In genomic region chr2:168140892-168141291, GRCh38 we compare ENCODE assay signal across 25 cellular contexts.
DNase-seq lines count a peak whose midpoint lies in the region; ATAC-seq, FAIRE-seq and TF ChIP-seq lines count a peak whose summit lies in the region.
"Had no signal": no experiment of that assay in that cellular context is flagged by ENCODE, and none has a peak within 500 bp of the region (broad histone marks: within the 10 kb centered on the region; RNA-seq: fewer than 3 reads in every experiment).

No MANE protein-coding gene starts in this region.

- DNase-seq in left ventricle myocardium inferior (no peak), heart left ventricle (no peak), A549 (ENCODE audit: low read depth in 1 of 2, low spot score in 1 of 2) (no peak), K562 (ENCODE audit: extremely low read depth in 1 of 4, low spot score in 3 of 4) (no peak), posterior vena cava (ENCODE audit: low spot score) (no peak), activated gamma-delta T cell (lab: John Stamatoyannopoulos, UW) (no peak)
- DNase-seq: 8988T; AML-193; C1 segment of cervical spinal cord; CD4-positive, alpha-beta memory T cell; CD4-positive, CD25-positive, alpha-beta regulatory T cell; CD8-positive, alpha-beta memory T cell; COR-L47; DMS 273 treated with DMSO at 0.1 percent for 48 hours; DMS153; DMS53; DMS79; DND-41; EL; GDM1 had no signal

- TF ChIP-seq RAD21 in A549 (conservative IDR thresholded peaks at IDR 0.05 in 1 of 2, IDR thresholded peaks at IDR 0.05 in 1 of 2) (no peak), K562 (CRISPR knock-in tag; conservative IDR thresholded peaks at IDR 0.05 in 1 of 2, IDR thresholded peaks at IDR 0.05 in 1 of 2) (no peak)

- H2AFZ ChIP-seq in K562 (ENCODE audit: low read depth, low read length), result no peak overlapping the region

- H3K4me1 ChIP-seq in left ventricle myocardium inferior (peaks cover 59% of the 10 kb centered on the region), heart left ventricle (peaks cover 0 to 50% (median 22%) of the 10 kb centered on the region in 12 donors), A549 (no peaks in the 10 kb centered on the region; the same call in 2 of the 3 replicates), BLaER1 (peaks cover 68% of the 10 kb centered on the region), K562 (replicated peaks in 1 of 2; ENCODE audit: control insufficient read depth in 2 of 2, insufficient read depth in 2 of 2, low read length in 2 of 2) (no peaks in the 10 kb centered on the region)

- CTCF ChIA-PET in A549 (lab: Yijun Ruan, JAX) (no interaction called here), K562 (lab: Yijun Ruan, JAX; ENCODE audit: low intra/inter-chr PET ratio) (no interaction called here)

- H3K27me3 ChIP-seq in left ventricle myocardium inferior (ENCODE audit: low read depth), result no peaks in the 10 kb centered on the region
- H3K27me3 ChIP-seq in heart left ventricle, result no peaks in the 10 kb centered on the region
- no peaks in the 10 kb centered on the region for H3K27me3 ChIP-seq in BLaER1
- H3K27me3 ChIP-seq in K562 (ENCODE audit: control insufficient read depth in 2 of 2, insufficient read depth in 2 of 2, low read length in 2 of 2), result peaks cover 0 to 6% of the 10 kb centered on the region in 2 experiments; a peak in 2 of 5 replicates

- H3K9ac ChIP-seq in BLaER1 (no peak overlapping the region), K562 (ENCODE audit: insufficient read depth in 1 of 2, low read depth in 2 of 2, low read length in 2 of 2) (no peak overlapping the region)

- WGBS in heart left ventricle, 4 donors, result 94 to 98% (median 95%) methylated on average over 5 of the region's 5 CpGs
- WGBS in A549 (ENCODE audit: missing lambda C conversion rate), result 95% methylated on average over 5 of the region's 5 CpGs
- 4% methylated on average over 5 of the region's 5 CpGs for WGBS in K562 (ENCODE audit: insufficient coverage, low coverage, missing lambda C conversion rate)

- BruUV-seq in K562 (replicated peaks; lab: Mats Ljungman, UMichigan), result no TSS peak

- in situ Hi-C loops in K562 (cut with MboI), result no loop called here

- H3K36me3 ChIP-seq in left ventricle myocardium inferior (no peaks in the 10 kb centered on the region), heart left ventricle (no peaks in the 10 kb centered on the region), BLaER1 (peaks cover 69% of the 10 kb centered on the region), K562 (ENCODE audit: control insufficient read depth, insufficient read depth, low read length) (no peaks in the 10 kb centered on the region)

- no peaks in the 10 kb centered on the region for H3K9me1 ChIP-seq in K562 (ENCODE audit: control insufficient read depth, insufficient read depth, low read length)

- no peak overlapping the region for H3K4me2 ChIP-seq in A549
- H3K4me2 ChIP-seq in BLaER1, result peak overlapping the region; percentile 36; the same call in 1 of the 2 replicates
- no peak overlapping the region for H3K4me2 ChIP-seq in K562 (ENCODE audit: insufficient read depth, low read length)

- H3K27ac ChIP-seq in left ventricle myocardium inferior (replicated peaks) (peak overlapping the region; percentile 70), heart left ventricle (no peak overlapping the region), A549 (no peak overlapping the region), BLaER1 (peak overlapping the region; percentile 71; the same call in 1 of the 2 replicates), K562 (ENCODE audit: extremely low read depth, low read depth, low read length) (no peak overlapping the region)

- FAIRE-seq in A549 (lab: Jason Lieb, UNC) (no peak), K562 (lab: Jason Lieb, UNC) (no peak)
- FAIRE-seq: A204.1, GM12878, GM18507 had no signal

- ATAC-seq in heart left ventricle, result no peak
- ATAC-seq in A549, result no peak
- no peak for ATAC-seq in K562
- ATAC-seq in GM21447 (IDR thresholded peaks at IDR 0.05; ENCODE audit: unreplicated experiment), result no peak
- ATAC-seq: GM12878 had no signal

- POLR2A ChIA-PET in A549 (lab: Yijun Ruan, JAX), result no interaction called here
- POLR2A ChIA-PET in K562 (lab: Yijun Ruan, JAX), result interaction anchor here (0.9 kb wide), 1 partner anchor 13 kb away, joined by 3 read pairs; no protein-coding TSS in a partner anchor

- no peaks in the 10 kb centered on the region for H3K9me3 ChIP-seq in left ventricle myocardium inferior (replicated peaks)
- no peaks in the 10 kb centered on the region for H3K9me3 ChIP-seq in heart left ventricle
- no peaks in the 10 kb centered on the region for H3K9me3 ChIP-seq in A549
- no peaks in the 10 kb centered on the region for H3K9me3 ChIP-seq in BLaER1
- no peaks in the 10 kb centered on the region for H3K9me3 ChIP-seq in K562 (replicated peaks; ENCODE audit: control insufficient read depth, insufficient read depth, low read depth, low read length)

- intact Hi-C loops in left ventricle myocardium inferior (cut with micrococcal nuclease) (loop anchor here (10.0 kb wide), 1 partner anchor 104 kb away; the partner anchor contains the start of gene STK39), heart left ventricle (cut with DNase I) (loop anchor here in 3 of 10 donors (10.0 kb wide), 4 partner anchors 54 to 194 kb away; partner anchors contain the start of gene STK39 (in 1 of the 3)), K562 (cut with micrococcal nuclease) (loop anchor here (10.0 kb wide), 1 partner anchor 784 kb away; no protein-coding TSS in a partner anchor), posterior vena cava (cut with DNase I) (no loop called here)

- TF ChIP-seq POLR2A in heart left ventricle (IDR thresholded peaks at IDR 0.05) (no peak), A549 (IDR thresholded peaks at IDR 0.05; ENCODE audit: low read length) (no peak), K562 (conservative IDR thresholded peaks at IDR 0.05) (no peak)

- H3K79me2 ChIP-seq in K562 (ENCODE audit: control insufficient read depth, insufficient read depth, low read length), result no peaks in the 10 kb centered on the region

- H4K20me1 ChIP-seq in BLaER1 (no peaks in the 10 kb centered on the region), K562 (replicated peaks; ENCODE audit: control insufficient read depth, insufficient read depth, low read length) (no peaks in the 10 kb centered on the region)

- TF ChIP-seq EP300 in A549 (IDR thresholded peaks at IDR 0.05), result no peak
- no peak for TF ChIP-seq EP300 in K562 (IDR thresholded peaks at IDR 0.05; ENCODE audit: low read length)

- TF ChIP-seq CTCF in left ventricle myocardium inferior (IDR thresholded peaks at IDR 0.05; ENCODE audit: borderline replicate concordance) (no peak), heart left ventricle (IDR thresholded peaks at IDR 0.05) (no peak), A549 (IDR thresholded peaks at IDR 0.05) (no peak), K562 (IDR thresholded peaks at IDR 0.05 in 2 of 3, conservative IDR thresholded peaks at IDR 0.05 in 1 of 3; ENCODE audit: insufficient read depth in 2 of 3, low read depth in 1 of 3, low read length in 3 of 3) (no peak)

- no peak overlapping the region for H3K4me3 ChIP-seq in left ventricle myocardium inferior
- H3K4me3 ChIP-seq in heart left ventricle, result no peak overlapping the region
- no peak overlapping the region for H3K4me3 ChIP-seq in A549
- H3K4me3 ChIP-seq in BLaER1, result no peak overlapping the region
- H3K4me3 ChIP-seq in K562, result no peak overlapping the region
- H3K4me3 ChIP-seq: GM12878 had no signal

TF ChIP-seq in A549, 52 proteins besides CTCF, POLR2A, EP300 and RAD21:
- TF ChIP-seq ELK1 (IDR thresholded peaks at IDR 0.05; ENCODE audit: low read depth, low read length) (no peak), MAFK (IDR thresholded peaks at IDR 0.05; ENCODE audit: partially characterized antibody) (peak; percentile 91)

TF ChIP-seq in K562, 482 proteins besides CTCF, POLR2A, EP300 and RAD21:
- TF ChIP-seq MAFG (tag; conservative IDR thresholded peaks at IDR 0.05), result peak; percentile 90
- peak; percentile 88 for TF ChIP-seq C11orf30 (IDR thresholded peaks at IDR 0.05; ENCODE audit: low read depth)
- TF ChIP-seq MAFK (IDR thresholded peaks at IDR 0.05; ENCODE audit: low read length), result peak; percentile 96
- TF ChIP-seq JUND (IDR thresholded peaks at IDR 0.05; ENCODE audit: borderline replicate concordance, low read depth, low read length), result no peak
- TF ChIP-seq JUND (tag; IDR thresholded peaks at IDR 0.05; ENCODE audit: borderline replicate concordance, low read depth, low read length), result no peak
- peak; percentile 92 for TF ChIP-seq ZNF316 (IDR thresholded peaks at IDR 0.05)
- TF ChIP-seq MAFF (IDR thresholded peaks at IDR 0.05; ENCODE audit: low read length), result peak; percentile 96

Comparison
In these comparisons a context has a peak if more than half of its experiments do, and no peak if none do; other contexts are left out.
1. H3K27ac ChIP-seq: peak in left ventricle myocardium inferior (single experiment) and BLaER1 (single experiment); none in heart left ventricle (0 of 12), A549 (0 of 2) and K562 (single experiment).
2. intact Hi-C loops: an anchor here in left ventricle myocardium inferior (10.0 kb wide) and K562 (10.0 kb wide); none called in posterior vena cava.